In the genomic region with DNA sequence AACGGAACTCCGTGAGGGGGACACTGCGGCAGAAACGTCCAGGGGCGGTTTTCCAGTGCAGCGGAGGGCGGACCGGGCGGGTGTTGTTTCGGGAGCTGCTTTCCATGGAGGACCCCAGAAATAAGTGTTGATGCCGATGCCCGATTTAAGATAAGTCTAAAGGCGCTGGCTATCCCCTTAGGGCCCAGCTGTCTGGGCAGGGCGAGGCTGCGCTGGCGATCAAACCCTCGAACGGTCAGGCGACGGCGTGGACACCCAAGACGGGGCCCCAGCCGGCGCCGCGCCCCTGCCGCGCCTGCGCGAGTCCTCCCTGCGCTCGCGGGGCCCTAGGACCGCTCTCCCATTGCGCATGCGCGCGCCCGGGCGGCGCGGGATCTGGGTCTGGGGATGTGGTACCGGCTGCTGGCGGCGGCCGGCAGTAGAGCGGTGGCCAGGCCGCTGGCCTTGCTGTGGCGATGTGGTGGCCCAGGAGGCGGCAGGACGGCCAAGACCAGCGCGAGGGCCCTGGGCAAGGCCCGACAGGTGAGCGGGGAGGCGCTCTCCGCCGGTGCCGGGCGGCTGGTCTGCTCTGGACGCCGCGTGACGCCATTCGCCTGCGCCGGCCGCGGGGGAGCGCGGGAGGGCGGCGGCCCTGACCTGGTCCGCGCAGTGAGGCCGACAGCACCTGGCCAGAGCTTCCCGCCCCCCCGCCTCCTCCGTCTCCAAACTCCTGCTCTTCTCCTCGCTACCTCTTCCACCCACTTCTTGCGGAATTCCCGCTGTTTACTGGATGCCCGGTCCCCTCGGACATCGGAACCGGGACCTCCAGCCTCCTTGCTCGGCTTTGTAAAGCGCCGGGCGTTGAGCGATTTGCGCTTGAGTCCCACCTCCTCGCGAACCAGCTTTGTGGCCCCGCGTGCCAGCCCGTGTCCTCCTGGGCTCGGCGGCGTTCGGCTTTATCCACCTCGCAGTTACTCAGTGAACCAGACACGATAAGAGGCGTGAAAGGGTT, we compare ENCODE assay signal across 1 cellular context.
A peak's percentile ranks its signal among the peaks of the same experiment; 100 is the strongest.
TF ChIP-seq lines count a peak whose summit lies in the region.

No MANE protein-coding gene starts in this region.

TF ChIP-seq in HepG2, 621 proteins besides CTCF, POLR2A, EP300 and RAD21 (continued from another document and continues in another):
- TF ChIP-seq, protein P1, sequence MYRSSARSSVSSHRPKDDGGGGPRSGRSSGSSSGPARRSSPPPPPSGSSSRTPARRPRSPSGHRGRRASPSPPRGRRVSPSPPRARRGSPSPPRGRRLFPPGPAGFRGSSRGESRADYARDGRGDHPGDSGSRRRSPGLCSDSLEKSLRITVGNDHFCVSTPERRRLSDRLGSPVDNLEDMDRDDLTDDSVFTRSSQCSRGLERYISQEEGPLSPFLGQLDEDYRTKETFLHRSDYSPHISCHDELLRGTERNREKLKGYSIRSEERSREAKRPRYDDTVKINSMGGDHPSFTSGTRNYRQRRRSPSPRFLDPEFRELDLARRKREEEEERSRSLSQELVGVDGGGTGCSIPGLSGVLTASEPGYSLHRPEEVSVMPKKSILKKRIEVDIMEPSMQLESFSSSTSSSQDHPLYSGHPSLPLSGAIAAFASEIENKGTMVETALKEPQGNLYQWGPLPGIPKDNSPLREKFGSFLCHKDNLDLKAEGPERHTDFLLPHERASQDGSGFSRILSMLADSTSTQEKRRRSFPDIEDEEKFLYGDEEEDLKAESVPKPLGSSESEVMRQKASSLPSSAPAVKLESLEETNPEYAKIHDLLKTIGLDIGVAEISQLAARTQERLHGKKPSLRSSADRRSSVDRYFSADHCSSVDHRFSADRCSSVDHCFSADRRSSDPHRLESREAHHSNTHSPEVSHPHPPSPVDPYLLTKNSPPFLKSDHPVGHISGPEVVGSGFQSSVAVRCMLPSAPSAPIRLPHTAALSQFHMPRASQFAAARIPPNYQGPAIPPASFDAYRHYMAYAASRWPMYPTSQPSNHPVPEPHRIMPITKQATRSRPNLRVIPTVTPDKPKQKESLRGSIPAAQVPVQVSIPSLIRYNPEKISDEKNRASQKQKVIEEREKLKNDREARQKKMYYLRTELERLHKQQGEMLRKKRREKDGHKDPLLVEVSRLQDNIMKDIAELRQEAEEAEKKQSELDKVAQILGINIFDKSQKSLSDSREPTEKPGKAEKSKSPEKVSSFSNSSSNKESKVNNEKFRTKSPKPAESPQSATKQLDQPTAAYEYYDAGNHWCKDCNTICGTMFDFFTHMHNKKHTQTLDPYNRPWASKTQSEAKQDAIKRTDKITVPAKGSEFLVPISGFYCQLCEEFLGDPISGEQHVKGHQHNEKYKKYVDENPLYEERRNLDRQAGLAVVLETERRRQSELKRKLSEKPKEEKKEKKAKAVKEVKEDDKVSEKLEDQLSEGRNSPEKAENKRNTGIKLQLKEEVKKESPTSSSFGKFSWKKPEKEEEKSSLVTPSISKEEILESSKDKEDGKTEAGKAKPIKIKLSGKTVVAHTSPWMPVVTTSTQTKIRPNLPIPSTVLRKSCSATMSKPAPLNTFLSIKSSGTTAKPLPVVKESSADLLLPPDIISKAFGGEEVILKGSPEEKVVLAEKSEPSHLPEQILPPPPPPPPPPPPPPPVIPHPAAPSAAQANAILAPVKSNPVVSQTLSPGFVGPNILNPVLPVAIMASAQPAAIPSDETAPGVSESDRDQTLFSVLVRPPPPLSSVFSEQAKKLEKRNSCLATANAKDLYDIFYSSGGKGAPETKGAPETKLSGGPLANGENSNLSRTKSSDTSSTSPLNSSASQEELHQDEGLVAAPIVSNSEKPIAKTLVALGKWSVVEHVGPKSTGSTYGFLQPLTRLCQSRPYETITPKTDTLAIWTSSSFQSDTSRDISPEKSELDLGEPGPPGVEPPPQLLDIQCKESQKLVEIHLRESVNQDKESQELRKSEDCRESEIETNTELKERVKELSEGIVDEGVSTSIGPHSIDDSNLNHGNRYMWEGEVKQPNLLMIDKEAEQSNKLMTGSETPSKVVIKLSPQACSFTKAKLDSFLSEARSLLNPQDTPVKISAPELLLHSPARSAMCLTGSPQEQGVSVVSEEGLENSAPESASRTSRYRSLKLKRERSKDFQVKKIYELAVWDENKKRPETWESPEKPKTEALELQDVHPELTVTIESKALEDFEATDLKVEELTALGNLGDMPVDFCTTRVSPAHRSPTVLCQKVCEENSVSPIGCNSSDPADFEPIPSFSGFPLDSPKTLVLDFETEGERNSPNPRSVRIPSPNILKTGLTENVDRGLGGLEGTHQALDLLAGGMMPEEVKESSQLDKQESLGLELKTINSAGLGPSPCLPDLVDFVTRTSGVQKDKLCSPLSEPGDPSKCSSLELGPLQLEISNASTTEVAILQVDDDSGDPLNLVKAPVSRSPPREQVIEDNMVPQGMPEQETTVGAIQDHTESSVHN (CRISPR knock-in tag; IDR thresholded peaks at IDR 0.05) = peak; percentile 79; the same call in 1 of the 2 replicates
- TF ChIP-seq, protein P2, sequence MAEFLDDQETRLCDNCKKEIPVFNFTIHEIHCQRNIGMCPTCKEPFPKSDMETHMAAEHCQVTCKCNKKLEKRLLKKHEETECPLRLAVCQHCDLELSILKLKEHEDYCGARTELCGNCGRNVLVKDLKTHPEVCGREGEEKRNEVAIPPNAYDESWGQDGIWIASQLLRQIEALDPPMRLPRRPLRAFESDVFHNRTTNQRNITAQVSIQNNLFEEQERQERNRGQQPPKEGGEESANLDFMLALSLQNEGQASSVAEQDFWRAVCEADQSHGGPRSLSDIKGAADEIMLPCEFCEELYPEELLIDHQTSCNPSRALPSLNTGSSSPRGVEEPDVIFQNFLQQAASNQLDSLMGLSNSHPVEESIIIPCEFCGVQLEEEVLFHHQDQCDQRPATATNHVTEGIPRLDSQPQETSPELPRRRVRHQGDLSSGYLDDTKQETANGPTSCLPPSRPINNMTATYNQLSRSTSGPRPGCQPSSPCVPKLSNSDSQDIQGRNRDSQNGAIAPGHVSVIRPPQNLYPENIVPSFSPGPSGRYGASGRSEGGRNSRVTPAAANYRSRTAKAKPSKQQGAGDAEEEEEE (CRISPR knock-in tag; IDR thresholded peaks at IDR 0.05; ENCODE audit: borderline replicate concordance) = 0 out of 2 replicates have a peak, but pooled peaks have one; percentile 23
- 0 out of 2 replicates have a peak, but pooled peaks have one; percentile 5 for TF ChIP-seq NR2F6 (IDR thresholded peaks at IDR 0.05)
- TF ChIP-seq NR2F6 (CRISPR knock-in tag; IDR thresholded peaks at IDR 0.05) = peak; percentile 63; the same call in 1 of the 2 replicates
- TF ChIP-seq, protein P3, sequence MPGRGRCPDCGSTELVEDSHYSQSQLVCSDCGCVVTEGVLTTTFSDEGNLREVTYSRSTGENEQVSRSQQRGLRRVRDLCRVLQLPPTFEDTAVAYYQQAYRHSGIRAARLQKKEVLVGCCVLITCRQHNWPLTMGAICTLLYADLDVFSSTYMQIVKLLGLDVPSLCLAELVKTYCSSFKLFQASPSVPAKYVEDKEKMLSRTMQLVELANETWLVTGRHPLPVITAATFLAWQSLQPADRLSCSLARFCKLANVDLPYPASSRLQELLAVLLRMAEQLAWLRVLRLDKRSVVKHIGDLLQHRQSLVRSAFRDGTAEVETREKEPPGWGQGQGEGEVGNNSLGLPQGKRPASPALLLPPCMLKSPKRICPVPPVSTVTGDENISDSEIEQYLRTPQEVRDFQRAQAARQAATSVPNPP (CRISPR knock-in tag; IDR thresholded peaks at IDR 0.05) = no peak; the same call in 1 of the 2 replicates
- TF ChIP-seq KDM3A (CRISPR knock-in tag; IDR thresholded peaks at IDR 0.05; ENCODE audit: low read depth) = no peak
- TF ChIP-seq ZBTB38 (CRISPR knock-in tag; IDR thresholded peaks at IDR 0.05) = peak; percentile 94
- TF ChIP-seq ZNF180 (CRISPR knock-in tag; IDR thresholded peaks at IDR 0.05; ENCODE audit: borderline replicate concordance, low read depth) = peak; percentile 3; the same call in 1 of the 2 replicates
- no peak for TF ChIP-seq MZF1 (CRISPR knock-in tag; IDR thresholded peaks at IDR 0.05; ENCODE audit: borderline replicate concordance)
- peak; percentile 80 for TF ChIP-seq PHF5A (CRISPR knock-in tag; IDR thresholded peaks at IDR 0.05; ENCODE audit: low read depth, unreplicated experiment)
- TF ChIP-seq, protein P4, sequence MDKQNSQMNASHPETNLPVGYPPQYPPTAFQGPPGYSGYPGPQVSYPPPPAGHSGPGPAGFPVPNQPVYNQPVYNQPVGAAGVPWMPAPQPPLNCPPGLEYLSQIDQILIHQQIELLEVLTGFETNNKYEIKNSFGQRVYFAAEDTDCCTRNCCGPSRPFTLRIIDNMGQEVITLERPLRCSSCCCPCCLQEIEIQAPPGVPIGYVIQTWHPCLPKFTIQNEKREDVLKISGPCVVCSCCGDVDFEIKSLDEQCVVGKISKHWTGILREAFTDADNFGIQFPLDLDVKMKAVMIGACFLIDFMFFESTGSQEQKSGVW (CRISPR knock-in tag; IDR thresholded peaks at IDR 0.05; ENCODE audit: borderline replicate concordance) = no peak
- TF ChIP-seq SETDB1 (CRISPR knock-in tag; IDR thresholded peaks at IDR 0.05; ENCODE audit: borderline replicate concordance) = no peak
- TF ChIP-seq SP1 (IDR thresholded peaks at IDR 0.05) = no peak
- TF ChIP-seq SP1 (CRISPR knock-in tag; IDR thresholded peaks at IDR 0.05) = no peak; the same call in 1 of the 2 replicates
- peak; percentile 83 for TF ChIP-seq RFXANK (CRISPR knock-in tag; IDR thresholded peaks at IDR 0.05)
- TF ChIP-seq RARA (CRISPR knock-in tag; IDR thresholded peaks at IDR 0.05) = peak; percentile 45; the same call in 1 of the 2 replicates
- peak; percentile 55; the same call in 1 of the 2 replicates for TF ChIP-seq ZNF510 (CRISPR knock-in tag; IDR thresholded peaks at IDR 0.05; ENCODE audit: low read depth)
- peak; percentile 93 for TF ChIP-seq ZNF776 (CRISPR knock-in tag; IDR thresholded peaks at IDR 0.05)
- TF ChIP-seq TRIM24 (CRISPR knock-in tag; IDR thresholded peaks at IDR 0.05) = no peak
- TF ChIP-seq, protein P5, sequence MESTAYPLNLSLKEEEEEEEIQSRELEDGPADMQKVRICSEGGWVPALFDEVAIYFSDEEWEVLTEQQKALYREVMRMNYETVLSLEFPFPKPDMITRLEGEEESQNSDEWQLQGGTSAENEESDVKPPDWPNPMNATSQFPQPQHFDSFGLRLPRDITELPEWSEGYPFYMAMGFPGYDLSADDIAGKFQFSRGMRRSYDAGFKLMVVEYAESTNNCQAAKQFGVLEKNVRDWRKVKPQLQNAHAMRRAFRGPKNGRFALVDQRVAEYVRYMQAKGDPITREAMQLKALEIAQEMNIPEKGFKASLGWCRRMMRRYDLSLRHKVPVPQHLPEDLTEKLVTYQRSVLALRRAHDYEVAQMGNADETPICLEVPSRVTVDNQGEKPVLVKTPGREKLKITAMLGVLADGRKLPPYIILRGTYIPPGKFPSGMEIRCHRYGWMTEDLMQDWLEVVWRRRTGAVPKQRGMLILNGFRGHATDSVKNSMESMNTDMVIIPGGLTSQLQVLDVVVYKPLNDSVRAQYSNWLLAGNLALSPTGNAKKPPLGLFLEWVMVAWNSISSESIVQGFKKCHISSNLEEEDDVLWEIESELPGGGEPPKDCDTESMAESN (CRISPR knock-in tag; conservative IDR thresholded peaks at IDR 0.05) = peak; percentile 64
- no peak for TF ChIP-seq JARID2 (CRISPR knock-in tag; IDR thresholded peaks at IDR 0.05; ENCODE audit: insufficient replicate concordance)
- TF ChIP-seq, protein P6, sequence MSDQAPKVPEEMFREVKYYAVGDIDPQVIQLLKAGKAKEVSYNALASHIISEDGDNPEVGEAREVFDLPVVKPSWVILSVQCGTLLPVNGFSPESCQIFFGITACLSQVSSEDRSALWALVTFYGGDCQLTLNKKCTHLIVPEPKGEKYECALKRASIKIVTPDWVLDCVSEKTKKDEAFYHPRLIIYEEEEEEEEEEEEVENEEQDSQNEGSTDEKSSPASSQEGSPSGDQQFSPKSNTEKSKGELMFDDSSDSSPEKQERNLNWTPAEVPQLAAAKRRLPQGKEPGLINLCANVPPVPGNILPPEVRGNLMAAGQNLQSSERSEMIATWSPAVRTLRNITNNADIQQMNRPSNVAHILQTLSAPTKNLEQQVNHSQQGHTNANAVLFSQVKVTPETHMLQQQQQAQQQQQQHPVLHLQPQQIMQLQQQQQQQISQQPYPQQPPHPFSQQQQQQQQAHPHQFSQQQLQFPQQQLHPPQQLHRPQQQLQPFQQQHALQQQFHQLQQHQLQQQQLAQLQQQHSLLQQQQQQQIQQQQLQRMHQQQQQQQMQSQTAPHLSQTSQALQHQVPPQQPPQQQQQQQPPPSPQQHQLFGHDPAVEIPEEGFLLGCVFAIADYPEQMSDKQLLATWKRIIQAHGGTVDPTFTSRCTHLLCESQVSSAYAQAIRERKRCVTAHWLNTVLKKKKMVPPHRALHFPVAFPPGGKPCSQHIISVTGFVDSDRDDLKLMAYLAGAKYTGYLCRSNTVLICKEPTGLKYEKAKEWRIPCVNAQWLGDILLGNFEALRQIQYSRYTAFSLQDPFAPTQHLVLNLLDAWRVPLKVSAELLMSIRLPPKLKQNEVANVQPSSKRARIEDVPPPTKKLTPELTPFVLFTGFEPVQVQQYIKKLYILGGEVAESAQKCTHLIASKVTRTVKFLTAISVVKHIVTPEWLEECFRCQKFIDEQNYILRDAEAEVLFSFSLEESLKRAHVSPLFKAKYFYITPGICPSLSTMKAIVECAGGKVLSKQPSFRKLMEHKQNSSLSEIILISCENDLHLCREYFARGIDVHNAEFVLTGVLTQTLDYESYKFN (CRISPR knock-in tag; conservative IDR thresholded peaks at IDR 0.05) = peak; percentile 54
- peak; percentile 80 for TF ChIP-seq NCOA1 (CRISPR knock-in tag; IDR thresholded peaks at IDR 0.05)
- TF ChIP-seq ZNF615 (CRISPR knock-in tag; IDR thresholded peaks at IDR 0.05; ENCODE audit: borderline replicate concordance) = peak; percentile 74; the same call in 1 of the 2 replicates
- no peak for TF ChIP-seq HNRNPH1 (optimal IDR thresholded peaks at IDR 0.05; ENCODE audit: low read depth, low read length)
- TF ChIP-seq ZNF614 (CRISPR knock-in tag; IDR thresholded peaks at IDR 0.05; ENCODE audit: borderline replicate concordance) = peak; percentile 55; the same call in 1 of the 2 replicates
- TF ChIP-seq ZNF326 (CRISPR knock-in tag; IDR thresholded peaks at IDR 0.05; ENCODE audit: borderline replicate concordance) = no peak
- TF ChIP-seq ZFY (CRISPR knock-in tag; IDR thresholded peaks at IDR 0.05) = peak; percentile 97
- peak; percentile 84 for TF ChIP-seq ZBTB3 (CRISPR knock-in tag; IDR thresholded peaks at IDR 0.05; ENCODE audit: borderline replicate concordance, low read depth)
